In the genomic region with DNA sequence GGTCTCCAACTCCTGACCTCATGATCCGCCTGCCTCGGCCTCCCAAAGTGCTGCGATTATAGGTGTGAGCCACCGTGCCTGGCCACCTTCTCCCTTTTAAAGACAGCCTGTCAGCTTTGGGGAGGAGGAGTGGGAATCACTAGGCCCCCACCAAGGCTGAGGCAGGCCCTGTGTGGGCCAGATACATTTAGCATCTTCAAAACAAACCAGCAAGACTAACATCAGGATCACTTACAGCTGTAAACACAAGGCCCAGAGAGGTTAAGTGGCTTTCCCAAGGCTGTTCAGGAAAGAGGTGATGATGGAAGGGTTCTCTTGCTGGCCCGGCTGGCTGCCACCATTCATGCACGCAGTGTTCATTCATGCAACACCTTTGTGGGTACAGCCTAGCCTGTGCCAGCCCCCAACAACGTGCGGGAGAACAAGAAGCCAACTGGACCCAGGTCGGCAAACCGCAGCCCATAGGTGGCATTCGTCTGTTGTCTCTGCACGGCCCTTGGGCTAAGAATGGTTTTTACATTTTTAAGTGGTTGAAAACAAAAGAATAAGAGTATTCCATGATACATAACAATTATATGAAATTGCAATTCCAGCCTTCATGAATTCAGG, we compare ENCODE assay signal across 1 cellular context.
TF ChIP-seq lines count a peak whose summit lies in the region.

No MANE protein-coding gene starts in this region.

TF ChIP-seq in HepG2, 621 proteins besides CTCF, POLR2A, EP300 and RAD21:
- TF ChIP-seq, protein P1, sequence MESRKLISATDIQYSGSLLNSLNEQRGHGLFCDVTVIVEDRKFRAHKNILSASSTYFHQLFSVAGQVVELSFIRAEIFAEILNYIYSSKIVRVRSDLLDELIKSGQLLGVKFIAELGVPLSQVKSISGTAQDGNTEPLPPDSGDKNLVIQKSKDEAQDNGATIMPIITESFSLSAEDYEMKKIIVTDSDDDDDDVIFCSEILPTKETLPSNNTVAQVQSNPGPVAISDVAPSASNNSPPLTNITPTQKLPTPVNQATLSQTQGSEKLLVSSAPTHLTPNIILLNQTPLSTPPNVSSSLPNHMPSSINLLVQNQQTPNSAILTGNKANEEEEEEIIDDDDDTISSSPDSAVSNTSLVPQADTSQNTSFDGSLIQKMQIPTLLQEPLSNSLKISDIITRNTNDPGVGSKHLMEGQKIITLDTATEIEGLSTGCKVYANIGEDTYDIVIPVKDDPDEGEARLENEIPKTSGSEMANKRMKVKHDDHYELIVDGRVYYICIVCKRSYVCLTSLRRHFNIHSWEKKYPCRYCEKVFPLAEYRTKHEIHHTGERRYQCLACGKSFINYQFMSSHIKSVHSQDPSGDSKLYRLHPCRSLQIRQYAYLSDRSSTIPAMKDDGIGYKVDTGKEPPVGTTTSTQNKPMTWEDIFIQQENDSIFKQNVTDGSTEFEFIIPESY (CRISPR knock-in tag; IDR thresholded peaks at IDR 0.05) = peak; percentile 55
- no peak for TF ChIP-seq HNF1B (CRISPR knock-in tag; IDR thresholded peaks at IDR 0.05)
- peak; percentile 78 for TF ChIP-seq ZNF768 (CRISPR knock-in tag; IDR thresholded peaks at IDR 0.05)
TF ChIP-seq in HepG2: peak in this region for 2.
